1 cellular context compared by ENCODE assay signal in genomic region chr10:809671-810350, GRCh38.
TF ChIP-seq lines count a peak whose summit lies in the region.

No MANE protein-coding gene starts in this region.

TF ChIP-seq in K562, 482 proteins besides CTCF, POLR2A, EP300 and RAD21 (continued from another document):
- TF ChIP-seq CTCFL (IDR thresholded peaks at IDR 0.05; ENCODE audit: borderline replicate concordance, insufficient read depth, low read depth, low read length, poor library complexity, severe bottlenecking): no peak
